ENCODE assay signal across 1 cellular context in the genomic region with DNA sequence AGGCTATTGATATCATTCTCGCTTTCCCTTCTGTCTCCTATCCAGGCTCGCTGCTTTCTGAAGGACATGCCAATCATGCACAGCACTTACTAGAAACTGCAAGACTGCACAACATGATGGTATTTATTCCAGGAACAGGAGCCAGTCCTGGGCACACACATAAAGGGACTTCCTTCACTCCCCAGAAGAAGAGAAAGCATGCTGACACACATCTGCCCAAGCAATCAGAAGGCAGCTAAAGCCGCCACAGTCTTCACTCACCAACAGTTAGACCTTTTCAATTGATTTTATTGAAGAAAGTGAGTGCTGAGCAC.
TF ChIP-seq lines count a peak whose summit lies in the region.

No MANE protein-coding gene starts in this region.

TF ChIP-seq in H1, 55 proteins besides CTCF, POLR2A, EP300 and RAD21:
- no peak for TF ChIP-seq HDAC6 (IDR thresholded peaks at IDR 0.05; ENCODE audit: low read depth, low read length)
- TF ChIP-seq ZNF274 (IDR thresholded peaks at IDR 0.05; ENCODE audit: borderline replicate concordance, extremely low read depth, low read length): no peak
